Comparison of ENCODE assay signal across 9 cellular contexts in genomic region chr17:1203967-1204291, GRCh38. TPM values are rescaled to one million over a fixed set of nuclear protein-coding genes. Genes with fewer than 3 reads are reported as not detected.
DNase-seq lines count a peak whose midpoint lies in the region; ATAC-seq, FAIRE-seq and TF ChIP-seq lines count a peak whose summit lies in the region.
"Had no signal": no experiment of that assay in that cellular context is flagged by ENCODE, and none has a peak within 500 bp of the region (broad histone marks: within the 10 kb centered on the region; RNA-seq: fewer than 3 reads in every experiment).

No MANE protein-coding gene starts in this region.

- H3K36me3 Mint-ChIP-seq in T-cell: no peaks in the 10 kb centered on the region

- H3K4me2 ChIP-seq in BLaER1: peak overlapping the region; percentile 32; the same call in 1 of the 2 replicates

- CTCF ChIA-PET in T-cell (lab: Charles Lee): no interaction called here

- H3K9ac ChIP-seq in BLaER1: no peak overlapping the region

- no peaks in the 10 kb centered on the region for H3K27me3 Mint-ChIP-seq in T-cell

- peak overlapping the region in 2 of 3 donors; percentile 3 to 57 for H3K4me3 Mint-ChIP-seq in T-cell

- intact Hi-C loops in pancreas (cut with DNase I): no loop called here

- H3K4me3 ChIP-seq in BLaER1 (no peak overlapping the region), pancreas (peak overlapping the region; percentile 11 to 48 (median 34))

- no peak for ATAC-seq in T-cell (replicated peaks in 1 of 4)
- ATAC-seq in foreskin keratinocyte: no peak
- ATAC-seq in pancreas: peak; percentile 3 to 20 (median 11)
- no peak for ATAC-seq in HG02970 (IDR thresholded peaks at IDR 0.05; ENCODE audit: low FRiP score, unreplicated experiment)

- peaks cover 67% of the 10 kb centered on the region for H4K20me1 ChIP-seq in BLaER1

- H3K27me3 ChIP-seq in BLaER1: peaks cover 15% of the 10 kb centered on the region; the same call in 1 of the 2 replicates
- peaks cover 12% of the 10 kb centered on the region for H3K27me3 ChIP-seq in foreskin keratinocyte
- H3K27me3 ChIP-seq in pancreas: no peaks in the 10 kb centered on the region

- FAIRE-seq in pancreas (lab: Jason Lieb, UNC): no peak
- no peak for FAIRE-seq in GM12891 (lab: Jason Lieb, UNC)

- no peak overlapping the region for H3K27ac Mint-ChIP-seq in T-cell

- H3K36me3 ChIP-seq in BLaER1 (peaks cover 3% of the 10 kb centered on the region; the same call in 1 of the 2 replicates), pancreas (no peaks in the 10 kb centered on the region)

- H3K4me1 ChIP-seq in BLaER1: peaks cover 26% of the 10 kb centered on the region
- no peaks in the 10 kb centered on the region for H3K4me1 ChIP-seq in foreskin keratinocyte
- no peaks in the 10 kb centered on the region for H3K4me1 ChIP-seq in pancreas

- TF ChIP-seq CTCF in foreskin keratinocyte (conservative IDR thresholded peaks at IDR 0.05) (no peak), pancreas (IDR thresholded peaks at IDR 0.05) (no peak)

- WGBS in pancreas, 2 donors: 51 to 53% methylated on average over 19 of the region's 19 CpGs

- POLR2A ChIA-PET in T-cell (lab: Charles Lee): no interaction called here

- H3K9me3 ChIP-seq in BLaER1 (peaks cover 11% of the 10 kb centered on the region), pancreas (no peaks in the 10 kb centered on the region)

- TF ChIP-seq POLR2A in GM12891 (IDR thresholded peaks at IDR 0.05; ENCODE audit: low read depth, low read length): no peak

- H3K27ac ChIP-seq in BLaER1 (no peak overlapping the region), foreskin keratinocyte (peak overlapping the region; percentile 23), pancreas (no peak overlapping the region)

- no peaks in the 10 kb centered on the region for H3K9me3 Mint-ChIP-seq in T-cell

- peaks cover 28 to 36% (median 32%) of the 10 kb centered on the region in 3 donors for H3K4me1 Mint-ChIP-seq in T-cell

- peak in 1 of 34 experiments; percentile 25 for DNase-seq in T-cell
- DNase-seq in foreskin keratinocyte: no peak
- peak in 1 of 6 donors; percentile 78 for DNase-seq in pancreas
- DNase-seq in medulla oblongata (ENCODE audit: extremely low spot score): no peak
- no peak for DNase-seq in GM12891 (ENCODE audit: insufficient read length, low spot score)
- DNase-seq in SHP77 (lab: John Stamatoyannopoulos, UW): no peak
- DNase-seq: NCI-H1092 had no signal

TF ChIP-seq in GM12891, 5 proteins besides CTCF, POLR2A, EP300 and RAD21:
- TF ChIP-seq POU2F2 (IDR thresholded peaks at IDR 0.05; ENCODE audit: low read depth, low read length) (no peak), PAX5 (IDR thresholded peaks at IDR 0.05; ENCODE audit: insufficient read depth, low read length, severe bottlenecking) (no peak), SPI1 (IDR thresholded peaks at IDR 0.05; ENCODE audit: low read depth, low read length) (no peak), POLR2AphosphoS5 (IDR thresholded peaks at IDR 0.05; ENCODE audit: low read depth, low read length) (no peak), TAF1 (IDR thresholded peaks at IDR 0.05; ENCODE audit: low read depth, low read length) (no peak)

RNA-seq across cellular contexts. Expression of gene ABR, which starts 24.1 kb away (rescaled TPM):
- total RNA-seq in T-cell: 100 to 1,000 TPM in 4 of 5 donors, 10 to 100 TPM in 1; 89.4 to 165 (median 125) TPM
- total RNA-seq in foreskin keratinocyte: 41.3 and 60.1 TPM in 2 replicates
- 23.1 and 31.7 TPM in 2 replicates for polyA plus RNA-seq in foreskin keratinocyte
- total RNA-seq in pancreas: 10 to 100 TPM; 15.4 to 57.4 (median 22.5) TPM
- polyA plus RNA-seq in pancreas: 10 to 100 TPM; 39.2 to 65.7 TPM
- polyA plus RNA-seq in GM12891 (2012; ENCODE audit: low read depth, missing spikeins): 40.6 TPM

Comparison
In these comparisons a context has a peak if more than half of its experiments do, and no peak if none do; other contexts are left out.
1. ATAC-seq: peak in pancreas (4 of 4); none in T-cell (0 of 4), foreskin keratinocyte (single experiment) and HG02970 (single experiment).